7 cellular contexts compared by ENCODE assay signal in genomic region chr19:58572818-58573657, GRCh38.
A peak's percentile ranks its signal among the peaks of the same experiment; 100 is the strongest.
DNase-seq lines count a peak whose midpoint lies in the region; ATAC-seq lines count a peak whose summit lies in the region.

Gene MZF1 (minus strand): TSS chr19:58573335. CDS start chr19:58571389, 1,946 bp downstream.

- peak; percentile 99 for DNase-seq in T-helper 9 cell
- peak; percentile 100 for DNase-seq in cerebellar cortex (ENCODE audit: low spot score)
- peak; percentile 99 for DNase-seq in stimulated activated CD4-positive, alpha-beta T cell treated with anti-CD3 and anti-CD28 coated beads, Interleukin-2, amount 100 ng/mL, for 24 hours
- no peak for DNase-seq in NCI-H2227 (lab: John Stamatoyannopoulos, UW; ENCODE audit: unreplicated experiment)

- H3K27me3 ChIP-seq in layer of hippocampus (ENCODE audit: control insufficient read depth, insufficient read depth, low read length) = no peaks in the 10 kb centered on the region

- H3K27ac ChIP-seq in layer of hippocampus (ENCODE audit: low read depth, low read length) = peak within 1 kb of the TSS; percentile 99

- ATAC-seq in GM18907 (IDR thresholded peaks at IDR 0.05; ENCODE audit: unreplicated experiment) = peak; percentile 66
- peak; percentile 55 for ATAC-seq in HG03135 (IDR thresholded peaks at IDR 0.05; ENCODE audit: unreplicated experiment)
